18 cellular contexts compared by ENCODE assay signal in genomic region chrX:154064637-154065435, GRCh38. TPM values are rescaled to one million over a fixed set of nuclear protein-coding genes. Genes with fewer than 3 reads are reported as not detected.
DNase-seq lines count a peak whose midpoint lies in the region; ATAC-seq and TF ChIP-seq lines count a peak whose summit lies in the region.
"Had no signal": no experiment of that assay in that cellular context is flagged by ENCODE, and none has a peak within 500 bp of the region (broad histone marks: within the 10 kb centered on the region; RNA-seq: fewer than 3 reads in every experiment).

No MANE protein-coding gene starts in this region.

- H3K4me3 Mint-ChIP-seq in activated T-cell treated with anti-CD3 and anti-CD28 coated beads, Interleukin-2, amount 50 U/mL, for 72 hours = no peak overlapping the region
- peak overlapping the region; percentile 49 for H3K4me3 Mint-ChIP-seq in T-helper 17 cell
- no peak overlapping the region for H3K4me3 Mint-ChIP-seq in stimulated activated effector memory CD8-positive, alpha-beta T cell treated with anti-CD3 and anti-CD28 coated beads, Interleukin-12 subunit alpha, Interleukin-12 subunit beta, amount 100 ng/mL, for 72 hours

- peaks cover 18% of the 10 kb centered on the region for H3K27me3 Mint-ChIP-seq in activated T-cell treated with anti-CD3 and anti-CD28 coated beads, Interleukin-2, amount 50 U/mL, for 72 hours (ENCODE audit: low read depth)
- H3K27me3 Mint-ChIP-seq in T-helper 17 cell = no peaks in the 10 kb centered on the region

- no peaks in the 10 kb centered on the region for H3K9me3 Mint-ChIP-seq in activated T-cell treated with anti-CD3 and anti-CD28 coated beads, Interleukin-2, amount 50 U/mL, for 72 hours
- no peaks in the 10 kb centered on the region for H3K9me3 Mint-ChIP-seq in stimulated activated effector memory CD8-positive, alpha-beta T cell treated with anti-CD3 and anti-CD28 coated beads, Interleukin-12 subunit alpha, Interleukin-12 subunit beta, amount 100 ng/mL, for 72 hours

- ATAC-seq in activated T-cell treated with anti-CD3 and anti-CD28 coated beads, Interleukin-2, amount 50 U/mL, for 72 hours (replicated peaks in 1 of 2) = no peak
- no peak for ATAC-seq in T-helper 17 cell
- ATAC-seq in stimulated activated effector memory CD8-positive, alpha-beta T cell treated with anti-CD3 and anti-CD28 coated beads, Interleukin-12 subunit alpha, Interleukin-12 subunit beta, amount 100 ng/mL, for 72 hours = no peak
- ATAC-seq: HCT116 had no signal

- H3K36me3 Mint-ChIP-seq in activated T-cell treated with anti-CD3 and anti-CD28 coated beads, Interleukin-2, amount 50 U/mL, for 72 hours (ENCODE audit: insufficient read depth in 2 of 2) = no peaks in the 10 kb centered on the region
- peaks cover 3% of the 10 kb centered on the region for H3K36me3 Mint-ChIP-seq in T-helper 17 cell (ENCODE audit: low read depth)
- H3K36me3 Mint-ChIP-seq in stimulated activated effector memory CD8-positive, alpha-beta T cell treated with anti-CD3 and anti-CD28 coated beads, Interleukin-12 subunit alpha, Interleukin-12 subunit beta, amount 100 ng/mL, for 72 hours = peaks cover 31% of the 10 kb centered on the region

- no peak for TF ChIP-seq POLR2A in erythroblast (IDR thresholded peaks at IDR 0.05; ENCODE audit: low read length)

- no peaks in the 10 kb centered on the region for H3K9me3 ChIP-seq in T-helper 17 cell (ENCODE audit: control insufficient read depth, low read length, poor library complexity, severe bottlenecking)

- DNase-seq in activated T-cell treated with anti-CD3 and anti-CD28 coated beads, Interleukin-2, amount 50 U/mL, for 72 hours = no peak
- no peak for DNase-seq in activated T-cell treated with anti-CD3 and anti-CD28 coated beads, Interleukin-2, amount 50 U/mL, for 48 hours
- DNase-seq in T-helper 17 cell (no peak), islet precursor cell (peak; percentile 68), erythroblast (lab: John Stamatoyannopoulos, UW) (no peak), superior temporal gyrus (ENCODE audit: extremely low spot score) (no peak)
- DNase-seq in stimulated activated effector memory CD8-positive, alpha-beta T cell treated with anti-CD3 and anti-CD28 coated beads, Interleukin-12 subunit alpha, Interleukin-12 subunit beta, amount 100 ng/mL, for 72 hours (ENCODE audit: low spot score in 2 of 2) = no peak
- no peak for DNase-seq in stimulated activated naive CD4-positive, alpha-beta T cell (lab: John Stamatoyannopoulos, UW)
- DNase-seq: activated CD4-positive, CD25-positive, alpha-beta regulatory T cell treated with anti-CD3 and anti-CD28 coated beads, Interleukin-2, amount 50 U/mL, for 72 hours; amygdala; effector CD8-positive, alpha-beta T cell; kidney; midbrain; NCI-H1417; NK-92 treated with Interleukin-12 subunit alpha and Interleukin-12 subunit beta, amount 100 ng/mL, for 24 hours; stimulated activated CD4-positive, alpha-beta T cell treated with anti-CD3 and anti-CD28 coated beads, Interleukin-1b, Interleukin-23, amount 100 ng/mL, for 48 hours; substantia nigra had no signal

- peaks cover 44% of the 10 kb centered on the region for H3K4me1 Mint-ChIP-seq in activated T-cell treated with anti-CD3 and anti-CD28 coated beads, Interleukin-2, amount 50 U/mL, for 72 hours (ENCODE audit: low read depth)
- peaks cover 44% of the 10 kb centered on the region for H3K4me1 Mint-ChIP-seq in T-helper 17 cell
- peaks cover 38% of the 10 kb centered on the region for H3K4me1 Mint-ChIP-seq in stimulated activated effector memory CD8-positive, alpha-beta T cell treated with anti-CD3 and anti-CD28 coated beads, Interleukin-12 subunit alpha, Interleukin-12 subunit beta, amount 100 ng/mL, for 72 hours

- peak overlapping the region; percentile 79 for H3K27ac Mint-ChIP-seq in activated T-cell treated with anti-CD3 and anti-CD28 coated beads, Interleukin-2, amount 50 U/mL, for 72 hours
- peak overlapping the region; percentile 85 for H3K27ac Mint-ChIP-seq in T-helper 17 cell
- H3K27ac Mint-ChIP-seq in stimulated activated effector memory CD8-positive, alpha-beta T cell treated with anti-CD3 and anti-CD28 coated beads, Interleukin-12 subunit alpha, Interleukin-12 subunit beta, amount 100 ng/mL, for 72 hours = peak overlapping the region; percentile 77

RNA-seq across cellular contexts. Expression of gene MECP2, which starts 32.7 kb away (rescaled TPM):
- total RNA-seq in activated T-cell treated with anti-CD3 and anti-CD28 coated beads, Interleukin-2, amount 50 U/mL, for 72 hours = 10 to 100 TPM; 70.4 to 73.5 TPM
- 100 to 1,000 TPM; 148 to 160 TPM for total RNA-seq in T-helper 17 cell

RNA-seq across cellular contexts. Expression of gene IRAK1, which starts 45.1 kb away (rescaled TPM):
- 100 to 1,000 TPM; 131 to 150 TPM for total RNA-seq in activated T-cell treated with anti-CD3 and anti-CD28 coated beads, Interleukin-2, amount 50 U/mL, for 72 hours
- total RNA-seq in T-helper 17 cell = 10 to 100 TPM; 75.3 to 92.5 TPM
